Comparison of ENCODE assay signal across 10 cellular contexts in the genomic region with DNA sequence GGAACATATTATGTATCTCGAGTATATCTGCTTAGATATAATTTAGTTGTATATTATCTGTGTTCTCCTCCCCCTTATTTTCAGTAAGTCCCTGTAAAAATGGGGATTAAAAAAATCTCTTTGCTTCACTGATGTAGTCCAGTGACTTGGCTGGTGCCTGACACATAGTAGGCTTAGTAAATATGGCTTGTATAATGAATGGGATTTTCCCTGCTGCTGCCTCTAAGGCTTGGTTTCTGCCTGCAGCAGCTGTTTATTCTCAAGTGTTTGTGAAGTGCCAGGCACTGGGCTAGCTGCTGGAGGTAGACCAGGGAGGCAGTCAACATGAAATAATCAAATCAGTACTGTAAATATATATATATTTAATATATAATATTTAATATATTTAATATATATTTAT. TPM values are rescaled to one million over a fixed set of nuclear protein-coding genes. Genes with fewer than 3 reads are reported as not detected.
DNase-seq lines count a peak whose midpoint lies in the region; ATAC-seq and TF ChIP-seq lines count a peak whose summit lies in the region.
"Had no signal": no experiment of that assay in that cellular context is flagged by ENCODE, and none has a peak within 500 bp of the region (broad histone marks: within the 10 kb centered on the region; RNA-seq: fewer than 3 reads in every experiment).

No MANE protein-coding gene starts in this region.

- H3K36me3 ChIP-seq in smooth muscle cell (ENCODE audit: low read depth) = no peaks in the 10 kb centered on the region
- H3K36me3 ChIP-seq in gastroesophageal sphincter = no peaks in the 10 kb centered on the region

- WGBS in smooth muscle cell (ENCODE audit: low lambda C conversion rate) = 72% methylated on average over 1 of the region's 1 CpG
- WGBS in gastroesophageal sphincter (ENCODE audit: low coverage in 1 of 2), 2 donors = 75 to 88% methylated on average over 1 of the region's 1 CpG

- H3K4me1 ChIP-seq in smooth muscle cell (ENCODE audit: low read depth) (peaks cover 6% of the 10 kb centered on the region), gastroesophageal sphincter (peaks cover 0 to 25% (median 0%) of the 10 kb centered on the region in 3 donors)

- H3K27ac Mint-ChIP-seq in stimulated activated naive CD8-positive, alpha-beta T cell treated with anti-CD3 and anti-CD28 coated beads, Interleukin-15, Interleukin-2, amounts not matched to agents 100 ng/mL and 50 ng/mL, for 24 hours = no peak overlapping the region
- peak overlapping the region; percentile 91 for H3K27ac Mint-ChIP-seq in activated naive CD8-positive, alpha-beta T cell treated with anti-CD3 and anti-CD28 coated beads, Interleukin-2, amount 10 ng/mL, durations not matched to agents 7 days and 5 days

- H3K27me3 ChIP-seq in smooth muscle cell (ENCODE audit: low read depth) (no peaks in the 10 kb centered on the region), gastroesophageal sphincter (no peaks in the 10 kb centered on the region)

- H3K9me3 ChIP-seq in smooth muscle cell (replicated peaks; ENCODE audit: low read depth) (no peaks in the 10 kb centered on the region), gastroesophageal sphincter (no peaks in the 10 kb centered on the region)
- H3K9me3 ChIP-seq: mucosa of descending colon had no signal

- H3K4me3 ChIP-seq in smooth muscle cell (no peak overlapping the region), gastroesophageal sphincter (no peak overlapping the region)
- H3K4me3 ChIP-seq: mucosa of descending colon had no signal

- peak overlapping the region; percentile 79 for H3K4me3 Mint-ChIP-seq in stimulated activated naive CD8-positive, alpha-beta T cell treated with anti-CD3 and anti-CD28 coated beads, Interleukin-15, Interleukin-2, amounts not matched to agents 100 ng/mL and 50 ng/mL, for 24 hours
- H3K4me3 Mint-ChIP-seq in activated naive CD8-positive, alpha-beta T cell treated with anti-CD3 and anti-CD28 coated beads, Interleukin-2, amount 10 ng/mL, durations not matched to agents 7 days and 5 days = peak overlapping the region; percentile 94

- ATAC-seq in stimulated activated naive CD8-positive, alpha-beta T cell treated with anti-CD3 and anti-CD28 coated beads, Interleukin-15, Interleukin-2, amounts not matched to agents 100 U/mL and 50 U/mL, for 24 hours = no peak
- no peak for ATAC-seq in activated naive CD8-positive, alpha-beta T cell treated with anti-CD3 and anti-CD28 coated beads, Interleukin-2, amount 10 ng/mL, durations not matched to agents 7 days and 5 days (ENCODE audit: low read depth)
- ATAC-seq in gastroesophageal sphincter = no peak
- ATAC-seq: mucosa of descending colon had no signal

- H3K27me3 Mint-ChIP-seq in stimulated activated naive CD8-positive, alpha-beta T cell treated with anti-CD3 and anti-CD28 coated beads, Interleukin-15, Interleukin-2, amounts not matched to agents 100 ng/mL and 50 ng/mL, for 24 hours = no peaks in the 10 kb centered on the region
- no peaks in the 10 kb centered on the region for H3K27me3 Mint-ChIP-seq in activated naive CD8-positive, alpha-beta T cell treated with anti-CD3 and anti-CD28 coated beads, Interleukin-2, amount 10 ng/mL, durations not matched to agents 7 days and 5 days

- TF ChIP-seq POLR2A in gastroesophageal sphincter (IDR thresholded peaks at IDR 0.05) = no peak

- no peak for TF ChIP-seq EP300 in gastroesophageal sphincter (IDR thresholded peaks at IDR 0.05)

- no peak overlapping the region for H3K4me2 ChIP-seq in smooth muscle cell

- H4K20me1 ChIP-seq in smooth muscle cell (ENCODE audit: low read depth) = peaks cover 4% of the 10 kb centered on the region

- H3K9me3 Mint-ChIP-seq in stimulated activated naive CD8-positive, alpha-beta T cell treated with anti-CD3 and anti-CD28 coated beads, Interleukin-15, Interleukin-2, amounts not matched to agents 100 ng/mL and 50 ng/mL, for 24 hours = no peaks in the 10 kb centered on the region
- no peaks in the 10 kb centered on the region for H3K9me3 Mint-ChIP-seq in activated naive CD8-positive, alpha-beta T cell treated with anti-CD3 and anti-CD28 coated beads, Interleukin-2, amount 10 ng/mL, durations not matched to agents 7 days and 5 days

- no peak overlapping the region for H2AFZ ChIP-seq in smooth muscle cell (ENCODE audit: low read depth)

- H3K27ac ChIP-seq in smooth muscle cell (ENCODE audit: low read depth) (no peak overlapping the region), gastroesophageal sphincter (no peak overlapping the region)

- POLR2A ChIA-PET in activated naive CD8-positive, alpha-beta T cell treated with anti-CD3 and anti-CD28 coated beads, Interleukin-2, amount 10 ng/mL, durations not matched to agents 7 days and 5 days (lab: Charles Lee) = no interaction called here

- no peak for TF ChIP-seq CTCF in smooth muscle cell (IDR thresholded peaks at IDR 0.05; ENCODE audit: borderline replicate concordance, insufficient read depth, poor library complexity, severe bottlenecking)
- no peak for TF ChIP-seq CTCF in gastroesophageal sphincter (IDR thresholded peaks at IDR 0.05)

- no peaks in the 10 kb centered on the region for H3F3A ChIP-seq in smooth muscle cell (ENCODE audit: low read depth)

- peaks cover 23% of the 10 kb centered on the region for H3K4me1 Mint-ChIP-seq in stimulated activated naive CD8-positive, alpha-beta T cell treated with anti-CD3 and anti-CD28 coated beads, Interleukin-15, Interleukin-2, amounts not matched to agents 100 ng/mL and 50 ng/mL, for 24 hours (ENCODE audit: low read depth)
- peaks cover 12% of the 10 kb centered on the region for H3K4me1 Mint-ChIP-seq in activated naive CD8-positive, alpha-beta T cell treated with anti-CD3 and anti-CD28 coated beads, Interleukin-2, amount 10 ng/mL, durations not matched to agents 7 days and 5 days

- no peak for DNase-seq in stimulated activated naive CD8-positive, alpha-beta T cell treated with anti-CD3 and anti-CD28 coated beads, Interleukin-15, Interleukin-2, amounts not matched to agents 100 U/mL and 50 U/mL, for 24 hours
- DNase-seq in NCI-H2171 treated with DMSO at 0.1 percent for 48 hours (lab: John Stamatoyannopoulos, UW) (peak; percentile 56), smooth muscle cell (lab: John Stamatoyannopoulos, UW; ENCODE audit: unreplicated experiment) (no peak), hepatic stellate cell (ENCODE audit: low spot score) (no peak), kidney tubule cell (ENCODE audit: low spot score) (no peak)
- DNase-seq in activated naive CD8-positive, alpha-beta T cell treated with anti-CD3 and anti-CD28 coated beads, Interleukin-2, amount 10 ng/mL, durations not matched to agents 7 days and 5 days = no peak
- DNase-seq: hypothalamus, mucosa of descending colon had no signal

- H3K9ac ChIP-seq in smooth muscle cell (ENCODE audit: low read depth) = no peak overlapping the region

- H3K79me2 ChIP-seq in smooth muscle cell (ENCODE audit: low read depth) = peaks cover 19% of the 10 kb centered on the region

- H3K36me3 Mint-ChIP-seq in stimulated activated naive CD8-positive, alpha-beta T cell treated with anti-CD3 and anti-CD28 coated beads, Interleukin-15, Interleukin-2, amounts not matched to agents 100 ng/mL and 50 ng/mL, for 24 hours (ENCODE audit: low read depth) = no peaks in the 10 kb centered on the region
- H3K36me3 Mint-ChIP-seq in activated naive CD8-positive, alpha-beta T cell treated with anti-CD3 and anti-CD28 coated beads, Interleukin-2, amount 10 ng/mL, durations not matched to agents 7 days and 5 days = no peaks in the 10 kb centered on the region

RNA-seq across cellular contexts. Expression of a gene that starts 1.6 kb away (rescaled TPM):
- total RNA-seq in activated naive CD8-positive, alpha-beta T cell treated with anti-CD3 and anti-CD28 coated beads, Interleukin-2, amount 10 ng/mL, durations not matched to agents 7 days and 5 days = 10 to 100 TPM; 12.2 to 13.7 TPM
- total RNA-seq in smooth muscle cell (8.6 and 14.6 TPM in 2 replicates), gastroesophageal sphincter (10 to 100 TPM in 3 of 4 donors, 1 to 10 TPM in 1; 7.0 to 15.4 (median 14.2) TPM)
- 17.0 and 19.8 TPM in 2 replicates for polyA plus RNA-seq in smooth muscle cell
